In genomic region chr21:44810829-44811228, GRCh38 we compare ENCODE assay signal across 27 cellular contexts. TPM values are rescaled to one million over a fixed set of nuclear protein-coding genes. Genes with fewer than 3 reads are reported as not detected.
DNase-seq lines count a peak whose midpoint lies in the region; ATAC-seq and TF ChIP-seq lines count a peak whose summit lies in the region.
"Had no signal": no experiment of that assay in that cellular context is flagged by ENCODE, and none has a peak within 500 bp of the region (broad histone marks: within the 10 kb centered on the region; RNA-seq: fewer than 3 reads in every experiment).

No MANE protein-coding gene starts in this region.

- H3K4me3 ChIP-seq in mucosa of descending colon = no peak overlapping the region
- H3K4me3 ChIP-seq: MG63, psoas muscle, SJSA1, thoracic aorta had no signal

- no peak overlapping the region for H3K4me3 Mint-ChIP-seq in stimulated activated naive CD8-positive, alpha-beta T cell treated with anti-CD3 and anti-CD28 coated beads, Interleukin-15, Interleukin-2, amounts not matched to agents 100 ng/mL and 50 ng/mL, for 24 hours
- H3K4me3 Mint-ChIP-seq in stimulated activated naive CD8-positive, alpha-beta T cell treated with anti-CD3 and anti-CD28 coated beads, Interleukin-15, amount 100 ng/mL, for 72 hours = no peak overlapping the region
- H3K4me3 Mint-ChIP-seq in activated T-helper 2 cell treated with anti-CD3 and anti-CD28 coated beads, Interferon-gamma antibody, Interleukin-2, Interleukin-4, amounts not matched to agents 10 μg/mL and 5 μg/mL and 100 μg/mL, durations not matched to agents 14 hours and 24 hours and 36 hours (ENCODE audit: low read depth) = no peak overlapping the region
- H3K4me3 Mint-ChIP-seq in activated CD4-positive, alpha-beta memory T cell treated with anti-CD3 and anti-CD28 coated beads for 36 hours = no peak overlapping the region
- H3K4me3 Mint-ChIP-seq: activated naive CD4-positive, alpha-beta T cell treated with anti-CD3 and anti-CD28 coated beads, Interleukin-2, amount 10 ng/mL, durations not matched to agents 7 days and 5 days; T-helper 1 cell treated with Interleukin-12 subunit alpha and Interleukin-12 subunit beta and Interleukin-4 antibody, amounts not matched to agents 30 μg/mL and 1 μg/mL, for 36 hours had no signal

- peak overlapping the region; percentile 87 for H3K27ac Mint-ChIP-seq in stimulated activated naive CD8-positive, alpha-beta T cell treated with anti-CD3 and anti-CD28 coated beads, Interleukin-15, Interleukin-2, amounts not matched to agents 100 ng/mL and 50 ng/mL, for 24 hours
- H3K27ac Mint-ChIP-seq in stimulated activated naive CD8-positive, alpha-beta T cell treated with anti-CD3 and anti-CD28 coated beads, Interleukin-15, amount 100 ng/mL, for 72 hours = no peak overlapping the region
- peak overlapping the region; percentile 4 for H3K27ac Mint-ChIP-seq in activated T-helper 2 cell treated with anti-CD3 and anti-CD28 coated beads, Interferon-gamma antibody, Interleukin-2, Interleukin-4, amounts not matched to agents 10 μg/mL and 5 μg/mL and 100 μg/mL, durations not matched to agents 14 hours and 24 hours and 36 hours
- no peak overlapping the region for H3K27ac Mint-ChIP-seq in activated CD4-positive, alpha-beta memory T cell treated with anti-CD3 and anti-CD28 coated beads for 36 hours
- H3K27ac Mint-ChIP-seq: activated naive CD4-positive, alpha-beta T cell treated with anti-CD3 and anti-CD28 coated beads, Interleukin-2, amount 10 ng/mL, durations not matched to agents 7 days and 5 days; T-helper 1 cell treated with Interleukin-12 subunit alpha and Interleukin-12 subunit beta and Interleukin-4 antibody, amounts not matched to agents 30 μg/mL and 1 μg/mL, for 36 hours had no signal

- DNase-seq in stimulated activated naive CD8-positive, alpha-beta T cell treated with anti-CD3 and anti-CD28 coated beads, Interleukin-15, amount 100 ng/mL, for 72 hours = no peak
- DNase-seq in activated T-helper 2 cell treated with anti-CD3 and anti-CD28 coated beads, Interferon-gamma antibody, Interleukin-2, Interleukin-4, amounts not matched to agents 10 μg/mL and 5 μg/mL and 100 μg/mL, durations not matched to agents 14 hours and 24 hours and 36 hours (ENCODE audit: low spot score) = no peak
- DNase-seq in mucosa of descending colon = no peak
- no peak for DNase-seq in NCI-H146 (lab: John Stamatoyannopoulos, UW)
- DNase-seq in activated CD4-positive, alpha-beta memory T cell treated with anti-CD3 and anti-CD28 coated beads for 36 hours = no peak
- DNase-seq in ACHN = no peak
- no peak for DNase-seq in cerebellar nuclear complex (lab: John Stamatoyannopoulos, UW)
- DNase-seq: activated naive CD4-positive, alpha-beta T cell treated with anti-CD3 and anti-CD28 coated beads, Interleukin-2, amount 10 ng/mL, durations not matched to agents 7 days and 5 days; activated T-cell treated with anti-CD3 and anti-CD28 coated beads, Interleukin-2, amount 50 U/mL, for 48 hours; aorta; BE2C; COR-L47; DMS53; H7; left cardiac atrium; mammary epithelial cell; MG63; NCI-H1105 treated with DMSO at 0.1 percent for 48 hours; NCI-H2029; NCI-H226; NCI-H774; stimulated activated naive CD4-positive, alpha-beta T cell had no signal

- no peak for ATAC-seq in stimulated activated naive CD8-positive, alpha-beta T cell treated with anti-CD3 and anti-CD28 coated beads, Interleukin-15, amount 100 ng/mL, for 72 hours
- peak; percentile 28 for ATAC-seq in mucosa of descending colon
- ATAC-seq: left cardiac atrium, psoas muscle had no signal

- no peaks in the 10 kb centered on the region for H3K9me3 Mint-ChIP-seq in stimulated activated naive CD8-positive, alpha-beta T cell treated with anti-CD3 and anti-CD28 coated beads, Interleukin-15, Interleukin-2, amounts not matched to agents 100 ng/mL and 50 ng/mL, for 24 hours
- no peaks in the 10 kb centered on the region for H3K9me3 Mint-ChIP-seq in stimulated activated naive CD8-positive, alpha-beta T cell treated with anti-CD3 and anti-CD28 coated beads, Interleukin-15, amount 100 ng/mL, for 72 hours
- H3K9me3 Mint-ChIP-seq in activated T-helper 2 cell treated with anti-CD3 and anti-CD28 coated beads, Interferon-gamma antibody, Interleukin-2, Interleukin-4, amounts not matched to agents 10 μg/mL and 5 μg/mL and 100 μg/mL, durations not matched to agents 14 hours and 24 hours and 36 hours = no peaks in the 10 kb centered on the region
- H3K9me3 Mint-ChIP-seq in activated CD4-positive, alpha-beta memory T cell treated with anti-CD3 and anti-CD28 coated beads for 36 hours = no peaks in the 10 kb centered on the region
- H3K9me3 Mint-ChIP-seq: activated naive CD4-positive, alpha-beta T cell treated with anti-CD3 and anti-CD28 coated beads, Interleukin-2, amount 10 ng/mL, durations not matched to agents 7 days and 5 days; T-helper 1 cell treated with Interleukin-12 subunit alpha and Interleukin-12 subunit beta and Interleukin-4 antibody, amounts not matched to agents 30 μg/mL and 1 μg/mL, for 36 hours had no signal

- CTCF ChIA-PET in activated CD4-positive, alpha-beta memory T cell treated with anti-CD3 and anti-CD28 coated beads for 36 hours (lab: Charles Lee) = no interaction called here

- H3K4me1 Mint-ChIP-seq in stimulated activated naive CD8-positive, alpha-beta T cell treated with anti-CD3 and anti-CD28 coated beads, Interleukin-15, Interleukin-2, amounts not matched to agents 100 ng/mL and 50 ng/mL, for 24 hours (ENCODE audit: low read depth) = peaks cover 8% of the 10 kb centered on the region
- peaks cover 34% of the 10 kb centered on the region for H3K4me1 Mint-ChIP-seq in stimulated activated naive CD8-positive, alpha-beta T cell treated with anti-CD3 and anti-CD28 coated beads, Interleukin-15, amount 100 ng/mL, for 72 hours
- H3K4me1 Mint-ChIP-seq in activated T-helper 2 cell treated with anti-CD3 and anti-CD28 coated beads, Interferon-gamma antibody, Interleukin-2, Interleukin-4, amounts not matched to agents 10 μg/mL and 5 μg/mL and 100 μg/mL, durations not matched to agents 14 hours and 24 hours and 36 hours (ENCODE audit: low read depth) = peaks cover 9% of the 10 kb centered on the region
- peaks cover 8% of the 10 kb centered on the region for H3K4me1 Mint-ChIP-seq in activated CD4-positive, alpha-beta memory T cell treated with anti-CD3 and anti-CD28 coated beads for 36 hours (ENCODE audit: low read depth)

- in situ Hi-C loops in ACHN (cut with HindIII; ENCODE audit: low pct_ligation_motif_present, low pct_unique_long_range_greater_than_20kb, low sequenced_read_pairs) = no loop called here

- no peaks in the 10 kb centered on the region for H3K4me1 ChIP-seq in mucosa of descending colon (ENCODE audit: low read depth)
- H3K4me1 ChIP-seq: SJSA1 had no signal

- peaks cover 55% of the 10 kb centered on the region for H3K36me3 Mint-ChIP-seq in stimulated activated naive CD8-positive, alpha-beta T cell treated with anti-CD3 and anti-CD28 coated beads, Interleukin-15, Interleukin-2, amounts not matched to agents 100 ng/mL and 50 ng/mL, for 24 hours (ENCODE audit: low read depth)
- peaks cover 42% of the 10 kb centered on the region for H3K36me3 Mint-ChIP-seq in activated T-helper 2 cell treated with anti-CD3 and anti-CD28 coated beads, Interferon-gamma antibody, Interleukin-2, Interleukin-4, amounts not matched to agents 10 μg/mL and 5 μg/mL and 100 μg/mL, durations not matched to agents 14 hours and 24 hours and 36 hours (ENCODE audit: low read depth)
- H3K36me3 Mint-ChIP-seq in activated CD4-positive, alpha-beta memory T cell treated with anti-CD3 and anti-CD28 coated beads for 36 hours = peaks cover 22% of the 10 kb centered on the region

- H3K9me3 ChIP-seq in mucosa of descending colon = no peaks in the 10 kb centered on the region
- H3K9me3 ChIP-seq: BE2C, MG63, psoas muscle, SJSA1, thoracic aorta had no signal

- POLR2A ChIA-PET in activated CD4-positive, alpha-beta memory T cell treated with anti-CD3 and anti-CD28 coated beads for 36 hours (lab: Charles Lee) = no interaction called here

- no peaks in the 10 kb centered on the region for H3K36me3 ChIP-seq in mucosa of descending colon (ENCODE audit: low read depth)

- no peaks in the 10 kb centered on the region for H3K27me3 Mint-ChIP-seq in stimulated activated naive CD8-positive, alpha-beta T cell treated with anti-CD3 and anti-CD28 coated beads, Interleukin-15, Interleukin-2, amounts not matched to agents 100 ng/mL and 50 ng/mL, for 24 hours
- H3K27me3 Mint-ChIP-seq in stimulated activated naive CD8-positive, alpha-beta T cell treated with anti-CD3 and anti-CD28 coated beads, Interleukin-15, amount 100 ng/mL, for 72 hours = no peaks in the 10 kb centered on the region
- no peaks in the 10 kb centered on the region for H3K27me3 Mint-ChIP-seq in activated T-helper 2 cell treated with anti-CD3 and anti-CD28 coated beads, Interferon-gamma antibody, Interleukin-2, Interleukin-4, amounts not matched to agents 10 μg/mL and 5 μg/mL and 100 μg/mL, durations not matched to agents 14 hours and 24 hours and 36 hours (ENCODE audit: low read depth)
- H3K27me3 Mint-ChIP-seq in activated CD4-positive, alpha-beta memory T cell treated with anti-CD3 and anti-CD28 coated beads for 36 hours = no peaks in the 10 kb centered on the region
- H3K27me3 Mint-ChIP-seq: activated naive CD4-positive, alpha-beta T cell treated with anti-CD3 and anti-CD28 coated beads, Interleukin-2, amount 10 ng/mL, durations not matched to agents 7 days and 5 days had no signal

- TF ChIP-seq CTCF in mucosa of descending colon (IDR thresholded peaks at IDR 0.05) = no peak

- intact Hi-C loops in activated T-helper 2 cell treated with anti-CD3 and anti-CD28 coated beads, Interferon-gamma antibody, Interleukin-2, Interleukin-4, amounts not matched to agents 10 μg/mL and 5 μg/mL and 100 μg/mL, durations not matched to agents 14 hours and 24 hours and 36 hours (cut with micrococcal nuclease) = loop anchor here (10.0 kb wide), 1 partner anchor 834 kb away; the partner anchor contains the start of gene PCBP3
- intact Hi-C loops in mucosa of descending colon (cut with DNase I, micrococcal nuclease) = no loop called here
- intact Hi-C loops in activated CD4-positive, alpha-beta memory T cell treated with anti-CD3 and anti-CD28 coated beads for 36 hours (cut with micrococcal nuclease) = no loop called here

RNA-seq across cellular contexts. Expression of gene SUMO3, which starts 7.0 kb away (rescaled TPM):
- total RNA-seq in activated T-helper 2 cell treated with anti-CD3 and anti-CD28 coated beads, Interferon-gamma antibody, Interleukin-2, Interleukin-4, amounts not matched to agents 10 μg/mL and 5 μg/mL and 100 μg/mL, durations not matched to agents 14 hours and 24 hours and 36 hours = 86.1 and 87.0 TPM in 2 replicates
- total RNA-seq in mucosa of descending colon = 10 to 100 TPM; 68.9 to 76.9 (median 69.4) TPM
- total RNA-seq in activated CD4-positive, alpha-beta memory T cell treated with anti-CD3 and anti-CD28 coated beads for 36 hours = 10 to 100 TPM; 77.2 to 77.6 TPM

RNA-seq across cellular contexts. Expression of gene UBE2G2, which starts 9.2 kb away (rescaled TPM):
- total RNA-seq in activated T-helper 2 cell treated with anti-CD3 and anti-CD28 coated beads, Interferon-gamma antibody, Interleukin-2, Interleukin-4, amounts not matched to agents 10 μg/mL and 5 μg/mL and 100 μg/mL, durations not matched to agents 14 hours and 24 hours and 36 hours = 118 and 119 TPM in 2 replicates
- total RNA-seq in mucosa of descending colon = 10 to 100 TPM; 64.2 to 85.4 (median 66.8) TPM
- 10 to 100 TPM; 87.6 to 96.0 TPM for total RNA-seq in activated CD4-positive, alpha-beta memory T cell treated with anti-CD3 and anti-CD28 coated beads for 36 hours

Comparison
In these comparisons a context has a peak if more than half of its experiments do, and no peak if none do; other contexts are left out.
1. H3K27ac Mint-ChIP-seq: peak in stimulated activated naive CD8-positive, alpha-beta T cell treated with anti-CD3 and anti-CD28 coated beads, Interleukin-15, Interleukin-2, amounts not matched to agents 100 ng/mL and 50 ng/mL, for 24 hours (single experiment) and activated T-helper 2 cell treated with anti-CD3 and anti-CD28 coated beads, Interferon-gamma antibody, Interleukin-2, Interleukin-4, amounts not matched to agents 10 μg/mL and 5 μg/mL and 100 μg/mL, durations not matched to agents 14 hours and 24 hours and 36 hours (single experiment); none in stimulated activated naive CD8-positive, alpha-beta T cell treated with anti-CD3 and anti-CD28 coated beads, Interleukin-15, amount 100 ng/mL, for 72 hours (0 of 2) and activated CD4-positive, alpha-beta memory T cell treated with anti-CD3 and anti-CD28 coated beads for 36 hours (single experiment).